Comparison of ENCODE assay signal across 8 cellular contexts in the genomic region with DNA sequence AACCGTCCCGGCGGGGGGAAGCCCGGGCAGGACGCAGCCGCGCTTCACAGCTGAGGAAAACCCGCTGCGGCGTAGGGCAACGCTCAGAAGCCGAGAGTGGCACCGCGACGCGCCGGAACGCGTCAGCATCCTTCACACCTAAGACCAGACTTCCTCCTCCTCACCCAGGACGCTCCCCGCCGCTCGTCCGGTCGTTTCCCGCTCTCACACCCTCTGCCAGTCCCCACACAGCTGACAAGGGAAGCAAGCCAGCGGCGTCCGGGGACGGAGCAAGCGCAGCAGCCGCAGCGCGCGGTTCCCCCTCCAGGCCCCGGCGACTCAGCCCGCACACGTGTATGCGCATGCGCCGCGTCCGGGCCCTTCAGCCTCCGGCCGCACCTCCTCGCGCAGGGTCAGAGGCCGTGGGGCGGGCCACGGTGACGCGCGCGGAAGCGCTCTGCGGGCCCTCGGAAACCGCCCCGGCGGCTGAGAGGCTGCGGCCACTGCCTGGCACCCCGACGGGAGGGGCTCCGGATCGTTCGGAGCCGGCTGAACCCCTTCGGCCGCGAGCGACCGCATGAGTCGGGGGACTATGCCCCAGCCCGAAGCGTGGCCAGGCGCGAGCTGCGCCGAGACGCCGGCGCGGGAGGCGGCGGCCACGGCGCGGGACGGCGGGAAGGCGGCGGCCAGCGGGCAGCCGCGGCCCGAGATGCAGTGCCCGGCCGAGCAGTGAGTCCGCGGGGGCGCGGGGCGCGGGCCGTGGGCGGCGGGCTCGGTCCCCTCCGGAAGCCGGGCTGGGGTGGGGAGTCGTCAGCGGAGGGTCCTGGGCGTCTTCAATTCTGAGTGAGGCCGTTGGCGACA.
DNase-seq lines count a peak whose midpoint lies in the region; ATAC-seq and TF ChIP-seq lines count a peak whose summit lies in the region.

A gene (plus strand): TSS at position 449 of the 840 bp plus-strand sequence. CDS start 108 bp downstream, at position 557.

- ATAC-seq in GM18870 (IDR thresholded peaks at IDR 0.05; ENCODE audit: unreplicated experiment) (peak; percentile 48), HG03108 (IDR thresholded peaks at IDR 0.05; ENCODE audit: unreplicated experiment) (peak; percentile 60)

- CTCF ChIA-PET in AG04449 (lab: Yijun Ruan, JAX), result interaction anchor here (1.1 to 8.2 kb wide), 2 partner anchors 17 to 19 kb away, joined by 4 to 63 read pairs; no protein-coding TSS in a partner anchor

- H3K4me3 ChIP-seq in AG04449 (ENCODE audit: low read depth, low read length), result peak within 1 kb of the TSS; percentile 88

- POLR2A ChIA-PET in AG04449 (lab: Yijun Ruan, JAX), result interaction anchor here (0.6 kb wide), 1 partner anchor 1770 kb away, joined by 3 read pairs; no protein-coding TSS in a partner anchor

- TF ChIP-seq CTCF in AG04449 (IDR thresholded peaks at IDR 0.05; ENCODE audit: insufficient read depth, low read length, missing control alignments), result no peak

- DNase-seq in AG04449 (ENCODE audit: low read depth, low spot score), result no peak
- DNase-seq in NCI-H2196 treated with DMSO at 0.1 percent for 48 hours (lab: John Stamatoyannopoulos, UW; ENCODE audit: unreplicated experiment), result peak; percentile 88
- DNase-seq in activated CD4-positive, CD25-positive, alpha-beta regulatory T cell (lab: John Stamatoyannopoulos, UW), result peak; percentile 62 to 77 (median 71)
- peak; percentile 88 for DNase-seq in central memory CD4-positive, alpha-beta T cell
- DNase-seq in islet precursor cell, result peak; percentile 95
- peak; percentile 65 to 84 (median 78) for DNase-seq in stimulated activated CD4-positive, alpha-beta T cell treated with anti-CD3 and anti-CD28 coated beads, Interleukin-12 subunit alpha, Interleukin-12 subunit beta, amount 100 ng/mL, for 48 hours (ENCODE audit: low read depth in 2 of 3, low spot score in 1 of 3)
